ENCODE assay signal across 8 cellular contexts in genomic region chr14:60165547-60165876, GRCh38. TPM values are rescaled to one million over a fixed set of nuclear protein-coding genes. Genes with fewer than 3 reads are reported as not detected.
DNase-seq lines count a peak whose midpoint lies in the region; ATAC-seq, FAIRE-seq and TF ChIP-seq lines count a peak whose summit lies in the region.

No MANE protein-coding gene starts in this region.

- peak overlapping the region; percentile 91 for H3K9ac ChIP-seq in OCI-LY1 (ENCODE audit: low read length)

- H3F3A ChIP-seq in OCI-LY1 (ENCODE audit: insufficient read depth, low read length): no peaks in the 10 kb centered on the region

- FAIRE-seq in HTR-8/SVneo (lab: Jason Lieb, UNC): no peak

- 1 to 4% (median 1%) methylated on average over 4 of the region's 4 CpGs for WGBS in psoas muscle, 3 donors

- H3K4me2 ChIP-seq in OCI-LY1 (ENCODE audit: low read length): peak overlapping the region; percentile 91

- TF ChIP-seq CTCF in AG09309 (IDR thresholded peaks at IDR 0.05; ENCODE audit: control insufficient read depth, insufficient read depth, low read depth, low read length, missing control alignments) (no peak), OCI-LY1 (IDR thresholded peaks at IDR 0.05; ENCODE audit: low read length) (no peak), epithelial cell of proximal tubule (conservative IDR thresholded peaks at IDR 0.05; ENCODE audit: low read depth, low read length) (no peak), psoas muscle (IDR thresholded peaks at IDR 0.05) (peak; percentile 52)

- peaks cover 13% of the 10 kb centered on the region for H3K79me2 ChIP-seq in OCI-LY1 (ENCODE audit: insufficient read depth, low read length)

- peaks cover 4% of the 10 kb centered on the region; the same call in 1 of the 2 replicates for H3K36me3 ChIP-seq in OCI-LY1 (ENCODE audit: insufficient read depth, low read length)
- peaks cover 0 to 7% of the 10 kb centered on the region in 2 donors for H3K36me3 ChIP-seq in psoas muscle (ENCODE audit: insufficient read depth in 1 of 2, low read depth in 1 of 2)

- intact Hi-C loops in psoas muscle (cut with DNase I) (no loop called here), head of caudate nucleus (cut with DNase I) (loop anchor here (5.0 kb wide), 3 partner anchors 73 to 198 kb away; partner anchors contain the start of gene PCNX4)

- DNase-seq in AG09309 (ENCODE audit: low read depth) (no peak), epithelial cell of proximal tubule (ENCODE audit: low read depth) (no peak), psoas muscle (no peak), NCI-H1436 (lab: John Stamatoyannopoulos, UW) (no peak), head of caudate nucleus (no peak), HTR-8/SVneo (ENCODE audit: insufficient read length, low spot score) (no peak)

- no peaks in the 10 kb centered on the region for H3K9me3 ChIP-seq in OCI-LY1 (ENCODE audit: low read length)
- no peaks in the 10 kb centered on the region for H3K9me3 ChIP-seq in psoas muscle

- no peak overlapping the region for H2AFZ ChIP-seq in OCI-LY1 (ENCODE audit: low read length)

- ATAC-seq in GM21423 (IDR thresholded peaks at IDR 0.05; ENCODE audit: unreplicated experiment): peak; percentile 10
- peak in 1 of 4 donors; percentile 1 for ATAC-seq in psoas muscle

- no peaks in the 10 kb centered on the region for H3K9me2 ChIP-seq in OCI-LY1 (ENCODE audit: low read depth, low read length)

- H3K4me1 ChIP-seq in OCI-LY1 (ENCODE audit: insufficient read depth, low read length, severe bottlenecking) (peaks cover 37% of the 10 kb centered on the region), psoas muscle (peaks cover 21% of the 10 kb centered on the region)

- H4K20me1 ChIP-seq in OCI-LY1 (ENCODE audit: insufficient read depth, low read length): no peaks in the 10 kb centered on the region

- no peaks in the 10 kb centered on the region for H3K27me3 ChIP-seq in OCI-LY1 (ENCODE audit: insufficient read depth, low read length)
- no peaks in the 10 kb centered on the region for H3K27me3 ChIP-seq in psoas muscle (ENCODE audit: insufficient read depth in 3 of 3, low read length in 2 of 3)

- peak overlapping the region; percentile 29 for H3K27ac ChIP-seq in OCI-LY1 (ENCODE audit: low read depth, low read length, poor library complexity, severe bottlenecking)
- H3K27ac ChIP-seq in psoas muscle: peak overlapping the region; percentile 93

- H3K4me3 ChIP-seq in AG09309 (ENCODE audit: control insufficient read depth, low read depth, low read length) (peak overlapping the region; percentile 98; the same call in 1 of the 2 replicates), OCI-LY1 (ENCODE audit: low read depth, low read length, poor library complexity, severe bottlenecking) (peak overlapping the region; percentile 92), epithelial cell of proximal tubule (ENCODE audit: low read depth, low read length) (peak overlapping the region; percentile 86), psoas muscle (peak overlapping the region; percentile 78)

RNA-seq across cellular contexts. Expression of gene DHRS7, which starts 0.3 kb away (rescaled TPM):
- 57.5 and 89.3 TPM in 2 replicates for total RNA-seq in epithelial cell of proximal tubule
- total RNA-seq in psoas muscle: 100 to 1,000 TPM; 239 to 605 (median 497) TPM
- 100 to 1,000 TPM; 374 to 743 (median 492) TPM for polyA plus RNA-seq in psoas muscle
